29 cellular contexts compared by ENCODE assay signal in the genomic region with DNA sequence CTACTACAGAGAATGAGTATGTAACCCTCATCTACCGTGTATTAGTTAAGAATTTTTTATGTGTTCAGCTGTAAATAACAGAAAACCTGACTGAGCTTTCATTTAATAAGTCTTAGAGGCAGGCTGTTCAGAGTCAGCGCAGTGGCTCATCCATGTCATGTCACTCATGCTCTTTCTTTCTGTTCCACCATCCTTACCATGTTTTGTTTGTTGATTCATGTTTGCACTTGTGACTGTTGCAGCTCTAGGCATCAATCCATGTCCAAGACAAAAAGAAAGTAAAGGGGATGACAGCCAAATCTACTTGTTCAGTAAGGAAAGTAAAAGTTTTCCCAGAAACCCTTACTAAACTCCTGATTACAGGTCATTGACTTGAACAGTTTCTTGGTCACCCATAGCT. TPM values are rescaled to one million over a fixed set of nuclear protein-coding genes. Genes with fewer than 3 reads are reported as not detected.
"Had no signal": no experiment of that assay in that cellular context is flagged by ENCODE, and none has a peak within 500 bp of the region (broad histone marks: within the 10 kb centered on the region; RNA-seq: fewer than 3 reads in every experiment).

No MANE protein-coding gene starts in this region.

- ATAC-seq: activated CD4-positive, alpha-beta T cell treated with anti-CD3 and anti-CD28 coated beads for 36 hours; Panc1 had no signal

- H3K27me3 ChIP-seq: SJCRH30 had no signal

- H3K9ac ChIP-seq: SK-N-SH had no signal

- H3K27ac ChIP-seq: SJCRH30, VCaP had no signal

- H3K36me3 ChIP-seq: SJCRH30 had no signal

- H3K4me3 ChIP-seq: SJCRH30 had no signal

- H3K4me2 ChIP-seq: SK-N-SH had no signal

- DNase-seq: activated CD4-positive, alpha-beta memory T cell treated with anti-CD3 and anti-CD28 coated beads, Interleukin-2, amount 10 ng/mL, durations not matched to agents 7 days and 5 days; activated CD4-positive, alpha-beta T cell treated with anti-CD3 and anti-CD28 coated beads for 36 hours; activated CD4-positive, alpha-beta T cell treated with anti-CD3 and anti-CD28 coated beads, Interleukin-2, amount 50 U/mL, for 1 hour; activated CD8-positive, alpha-beta memory T cell treated with anti-CD3 and anti-CD28 coated beads, Interleukin-2, amount 50 U/mL, for 48 hours; activated T-cell treated with anti-CD3 and anti-CD28 coated beads, Interleukin-2, amount 50 U/mL, for 1 hour; aorta; IMR-90; KBM-7; MV-4-11; NCI-H1092 treated with DMSO at 0.1 percent for 48 hours; NCI-H1417 treated with DMSO at 0.1 percent for 48 hours; NCI-H1694; NCI-H2029; NCI-H2107; NCI-H2171 treated with DMSO at 0.1 percent for 48 hours; NCI-H226; NCI-H510A; NCI-H526 treated with DMSO at 0.1 percent for 48 hours; NCI-H82; Right ventricle myocardium superior; RPMI8226; SJCRH30; SK-N-SH; T-helper 1 cell had no signal

- H3K9me3 ChIP-seq: SJCRH30, SK-N-SH had no signal

- H3K4me1 ChIP-seq: SJCRH30 had no signal

RNA-seq across cellular contexts. Expression of a gene that starts 8.9 kb away (rescaled TPM):
- total RNA-seq: activated CD4-positive, alpha-beta T cell treated with anti-CD3 and anti-CD28 coated beads for 36 hours; IMR-90; LHCN-M2; MCF 10A; OCI-LY7 had no signal
- polyA plus RNA-seq: aorta, SK-N-SH had no signal

RNA-seq across cellular contexts. Expression of a gene that starts 47.5 kb away (rescaled TPM):
- total RNA-seq: MCF 10A, Right ventricle myocardium superior, SJCRH30 had no signal
- polyA plus RNA-seq: IMR-90, SK-N-SH had no signal
